2 cellular contexts compared by ENCODE assay signal in genomic region chr2:169968767-169969166, GRCh38.
TF ChIP-seq lines count a peak whose summit lies in the region.

No MANE protein-coding gene starts in this region.

TF ChIP-seq in HEK293, 187 proteins besides CTCF, POLR2A, EP300 and RAD21 (continued from another document):
- TF ChIP-seq ZNF843 (tag by site-specific recombination; IDR thresholded peaks at IDR 0.05) = no peak
- TF ChIP-seq SALL2 (tag by site-specific recombination; IDR thresholded peaks at IDR 0.05; ENCODE audit: borderline replicate concordance) = no peak
TF ChIP-seq in HEK293: peak in this region for 1.

TF ChIP-seq in endothelial cell of umbilical vein, 7 proteins besides CTCF, POLR2A, EP300 and RAD21 (continued from another document):
- TF ChIP-seq GATA2 (IDR thresholded peaks at IDR 0.05; ENCODE audit: insufficient read depth, insufficient read length, low read depth, low read length) (no peak), JUN (IDR thresholded peaks at IDR 0.05; ENCODE audit: borderline replicate concordance, insufficient read depth, insufficient read length, low read depth) (no peak)
